ENCODE assay signal across 9 cellular contexts in the genomic region with DNA sequence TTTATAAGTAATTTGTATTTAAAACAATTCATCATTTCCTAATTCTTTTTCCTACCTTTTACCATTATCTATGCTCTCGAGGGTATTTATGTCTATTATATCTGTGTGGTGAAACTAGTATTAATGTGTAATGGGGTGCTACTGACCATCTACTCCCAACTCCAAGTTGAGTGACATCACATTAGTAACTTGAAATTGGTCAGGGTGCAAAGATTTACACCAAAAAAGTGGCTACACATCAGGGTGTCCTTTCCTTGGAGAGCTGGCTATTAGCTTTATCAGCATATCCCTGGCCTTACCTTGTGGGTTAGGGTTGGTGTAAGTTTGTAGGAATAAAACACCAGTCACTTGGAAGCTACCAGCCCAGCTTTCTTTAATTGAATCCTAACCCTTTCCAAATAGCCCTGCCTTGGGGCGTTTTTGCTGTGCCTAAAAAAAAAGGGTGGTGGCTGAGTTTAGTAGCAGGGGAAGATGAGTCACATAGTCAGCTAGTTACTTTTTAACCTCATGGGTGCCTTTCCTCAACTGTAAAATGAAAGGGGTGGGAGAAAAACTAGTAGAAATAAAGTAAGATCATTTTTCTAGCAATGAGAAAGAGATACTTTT. TPM values are rescaled to one million over a fixed set of nuclear protein-coding genes. Genes with fewer than 3 reads are reported as not detected.
DNase-seq lines count a peak whose midpoint lies in the region; ATAC-seq and TF ChIP-seq lines count a peak whose summit lies in the region.
"Had no signal": no experiment of that assay in that cellular context is flagged by ENCODE, and none has a peak within 500 bp of the region (broad histone marks: within the 10 kb centered on the region; RNA-seq: fewer than 3 reads in every experiment).

No MANE protein-coding gene starts in this region.

- H3K4me2 ChIP-seq in OCI-LY3 (ENCODE audit: low read length), result peak overlapping the region; percentile 16
- H3K4me2 ChIP-seq: KMS-11 had no signal

- peak; percentile 55 for ATAC-seq in GM19397 (IDR thresholded peaks at IDR 0.05; ENCODE audit: unreplicated experiment)
- peak; percentile 77 for ATAC-seq in gastrocnemius medialis
- ATAC-seq in HG02571 (IDR thresholded peaks at IDR 0.05; ENCODE audit: unreplicated experiment), result no peak

- H3K9me3 ChIP-seq in OCI-LY3 (ENCODE audit: insufficient read depth, low read length), result no peaks in the 10 kb centered on the region
- no peaks in the 10 kb centered on the region for H3K9me3 ChIP-seq in gastrocnemius medialis

- H3K36me3 ChIP-seq in OCI-LY3 (replicated peaks; ENCODE audit: low read depth, low read length), result no peaks in the 10 kb centered on the region
- H3K36me3 ChIP-seq in gastrocnemius medialis, result peaks cover 0 to 4% of the 10 kb centered on the region in 2 donors

- no peaks in the 10 kb centered on the region for H4K20me1 ChIP-seq in OCI-LY3 (ENCODE audit: insufficient read depth, low read length)

- H3K27ac ChIP-seq in OCI-LY3 (ENCODE audit: low read length), result no peak overlapping the region
- H3K27ac ChIP-seq in gastrocnemius medialis, result peak overlapping the region; percentile 7 to 57 (median 28)
- H3K27ac ChIP-seq: KMS-11 had no signal

- H3K9ac ChIP-seq in OCI-LY3 (ENCODE audit: low read length), result no peak overlapping the region
- H3K9ac ChIP-seq: KMS-11 had no signal

- intact Hi-C loops in gastrocnemius medialis (cut with DNase I; ENCODE audit: low total_unique reads), result loop anchor here (1.0 kb wide), 1 partner anchor 40 kb away; no protein-coding TSS in a partner anchor

- DNase-seq in fibroblast of gingiva (ENCODE audit: low read depth) (peak; percentile 72), gastrocnemius medialis (no peak), retina (no peak), NCI-H2107 treated with DMSO at 0.1 percent for 48 hours (lab: John Stamatoyannopoulos, UW; ENCODE audit: unreplicated experiment) (no peak)
- no peak for DNase-seq in NK-92 treated with Interleukin-12 subunit alpha and Interleukin-12 subunit beta, amount 100 ng/mL, for 24 hours (lab: John Stamatoyannopoulos, UW)

- TF ChIP-seq CTCF in OCI-LY3 (IDR thresholded peaks at IDR 0.05; ENCODE audit: low read depth, low read length) (no peak), gastrocnemius medialis (IDR thresholded peaks at IDR 0.05 in 4 of 5, conservative IDR thresholded peaks at IDR 0.05 in 1 of 5) (no peak)

- in situ Hi-C loops in gastrocnemius medialis (cut with MboI; ENCODE audit: low sequenced_read_pairs in 4 of 4), result no loop called here

- no peak overlapping the region for H2AFZ ChIP-seq in OCI-LY3 (ENCODE audit: low read depth, low read length)

- no peaks in the 10 kb centered on the region for H3K27me3 ChIP-seq in OCI-LY3 (ENCODE audit: low read depth, low read length)
- H3K27me3 ChIP-seq in gastrocnemius medialis, result no peaks in the 10 kb centered on the region

- no peak for TF ChIP-seq POLR2A in gastrocnemius medialis (IDR thresholded peaks at IDR 0.05)

- H3K4me1 ChIP-seq in OCI-LY3 (ENCODE audit: low read length), result peaks cover 8% of the 10 kb centered on the region
- peaks cover 0 to 14% of the 10 kb centered on the region in 2 donors for H3K4me1 ChIP-seq in gastrocnemius medialis

- no peaks in the 10 kb centered on the region for H3K79me2 ChIP-seq in OCI-LY3 (ENCODE audit: low read length)

- H3K4me3 ChIP-seq in OCI-LY3 (ENCODE audit: low read length) (no peak overlapping the region), gastrocnemius medialis (no peak overlapping the region)

RNA-seq across cellular contexts. Expression of gene ANXA4, which starts 14.0 kb away (rescaled TPM):
- 10 to 100 TPM; 10.7 to 17.0 (median 15.8) TPM for total RNA-seq in gastrocnemius medialis
